ENCODE assay signal across 2 cellular contexts in genomic region chr4:6778435-6778834, GRCh38.
TF ChIP-seq lines count a peak whose summit lies in the region.

No MANE protein-coding gene starts in this region.

TF ChIP-seq in H1, 55 proteins besides CTCF, POLR2A, EP300 and RAD21:
- TF ChIP-seq TAF7 (optimal IDR thresholded peaks at IDR 0.05; ENCODE audit: borderline replicate concordance, low read depth, low read length) (no peak), KDM1A (IDR thresholded peaks at IDR 0.05; ENCODE audit: borderline replicate concordance, low read length) (0 out of 2 replicates have a peak, but pooled peaks have one; percentile 27), SP2 (IDR thresholded peaks at IDR 0.05; ENCODE audit: low read length) (no peak)
TF ChIP-seq in H1: peak in this region for 1.

TF ChIP-seq in WTC11, 78 proteins besides CTCF, POLR2A, EP300 and RAD21:
- TF ChIP-seq ATF1 (CRISPR knock-in tag; IDR thresholded peaks at IDR 0.05) (no peak), MAX (CRISPR knock-in tag; IDR thresholded peaks at IDR 0.05) (no peak), ETV6 (CRISPR knock-in tag; IDR thresholded peaks at IDR 0.05) (no peak), ERG (CRISPR knock-in tag; IDR thresholded peaks at IDR 0.05) (no peak), TCF7 (CRISPR knock-in tag; IDR thresholded peaks at IDR 0.05; ENCODE audit: low read depth) (no peak), MYBL2 (CRISPR knock-in tag; IDR thresholded peaks at IDR 0.05) (no peak), ZNF232 (CRISPR knock-in tag; IDR thresholded peaks at IDR 0.05) (no peak), JAZF1 (CRISPR knock-in tag; IDR thresholded peaks at IDR 0.05) (no peak)
